In the genomic region with DNA sequence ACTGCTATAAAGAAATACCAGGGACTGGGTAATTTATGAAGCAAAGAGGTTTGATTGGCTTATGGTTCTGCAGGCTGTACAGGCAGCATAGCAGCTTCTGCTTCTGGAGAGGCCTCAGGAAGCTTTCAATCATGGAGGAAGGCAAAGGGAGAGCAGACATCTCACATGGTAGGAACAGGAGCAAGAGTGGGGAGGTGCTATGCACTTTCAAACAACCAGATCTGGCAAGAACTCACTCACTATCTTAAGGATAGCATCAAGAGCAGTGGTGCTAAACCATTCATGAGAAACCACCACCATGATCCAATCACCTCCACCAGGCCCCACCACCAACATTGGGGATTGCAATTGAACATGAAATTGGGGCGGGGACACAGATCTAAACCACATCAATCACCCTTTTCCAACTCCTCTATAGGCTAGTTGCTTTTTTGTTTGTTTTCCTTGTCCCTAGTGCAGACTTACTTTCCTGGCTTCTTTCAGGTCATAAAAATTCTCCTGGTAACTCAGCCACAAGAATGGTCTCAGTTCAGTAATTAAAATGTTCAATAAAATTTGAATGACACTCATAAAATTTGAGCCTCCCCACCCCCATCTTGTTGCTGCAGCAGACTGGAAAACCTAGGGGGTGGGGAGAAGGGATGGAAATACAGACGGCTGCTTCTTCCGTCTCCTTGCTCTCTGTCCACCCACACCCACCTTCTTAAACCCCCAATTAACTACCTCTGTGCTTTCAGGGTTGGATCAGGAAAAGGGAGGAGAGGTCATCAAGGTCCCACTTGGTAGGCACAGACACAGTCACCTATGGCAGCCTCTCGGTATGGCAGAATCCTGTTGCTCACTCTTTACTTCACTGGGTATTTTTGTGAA, we compare ENCODE assay signal across 22 cellular contexts.
"Had no signal": no experiment of that assay in that cellular context is flagged by ENCODE, and none has a peak within 500 bp of the region (broad histone marks: within the 10 kb centered on the region; RNA-seq: fewer than 3 reads in every experiment).

No MANE protein-coding gene starts in this region.

- H3K27ac ChIP-seq: Peyer's patch, RWPE1 had no signal

- H3K9me3 ChIP-seq: Peyer's patch had no signal

- ATAC-seq: activated CD8-positive, alpha-beta memory T cell treated with anti-CD3 and anti-CD28 coated beads, Interleukin-2, amount 10 ng/mL, durations not matched to agents 7 days and 5 days; T-helper 17 cell had no signal

- DNase-seq: activated B cell treated with CpG ODN at 0.5 μM for 24 hours; activated CD4-positive, alpha-beta T cell treated with anti-CD3 and anti-CD28 coated beads for 1 hour; activated CD4-positive, alpha-beta T cell treated with anti-CD3 and anti-CD28 coated beads, Interleukin-2, amount 50 U/mL, for 48 hours; activated CD8-positive, alpha-beta memory T cell treated with anti-CD3 and anti-CD28 coated beads, Interleukin-2, amount 10 ng/mL, durations not matched to agents 7 days and 5 days; activated effector memory CD4-positive, alpha-beta T cell treated with Interleukin-2 at 50 U/mL for 16 hours; activated naive CD4-positive, alpha-beta T cell; activated T-cell treated with anti-CD3 and anti-CD28 coated beads, Interleukin-2, amount 50 U/mL, for 24 hours; aorta; central memory CD4-positive, alpha-beta T cell; NCI-H1105; NCI-H1436 treated with DMSO at 0.1 percent for 48 hours; NCI-H187; NCI-H2081; NCI-H446; NCI-H524 treated with DMSO at 0.1 percent for 48 hours; NCI-H82; OCI-M1; Peyer's patch; SHP77; T-helper 17 cell; T-helper 9 cell had no signal

- H3K4me3 ChIP-seq: Peyer's patch had no signal

- H3K27me3 ChIP-seq: Peyer's patch had no signal

- H3K4me1 ChIP-seq: Peyer's patch had no signal

- H3K36me3 ChIP-seq: Peyer's patch had no signal
